Comparison of ENCODE assay signal across 8 cellular contexts in the genomic region with DNA sequence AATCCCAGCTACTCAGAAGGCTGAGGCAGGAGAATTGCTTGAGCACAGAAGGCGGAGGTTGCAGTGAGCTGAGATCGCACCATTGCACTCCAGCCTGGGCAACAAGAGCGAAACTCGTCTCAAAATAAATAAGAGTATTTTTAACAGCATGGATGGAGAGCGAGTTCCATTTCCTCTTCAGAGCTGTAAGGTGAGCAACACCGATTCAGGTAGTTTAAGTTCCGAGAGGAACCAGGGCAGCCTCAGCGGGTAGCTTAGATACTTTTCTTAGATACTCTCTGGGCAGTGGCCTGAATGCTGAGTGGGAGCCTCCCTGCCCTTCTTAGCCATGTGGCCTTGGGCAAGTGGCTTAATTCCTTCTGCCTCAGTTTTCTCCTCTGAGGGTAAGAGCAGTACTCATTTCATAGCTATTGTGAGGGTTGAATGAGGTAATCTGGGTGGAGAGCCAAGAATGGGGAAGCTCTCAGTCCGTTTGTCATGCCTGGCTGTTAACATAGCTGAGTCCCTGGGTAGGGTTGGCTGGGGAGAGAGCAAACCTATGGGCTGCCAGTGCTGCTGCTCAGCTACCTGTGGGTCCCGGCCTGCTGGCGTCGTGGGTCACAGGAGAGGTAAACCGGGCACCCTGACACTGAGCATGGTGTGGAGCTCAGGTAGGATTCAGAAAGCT. TPM values are rescaled to one million over a fixed set of nuclear protein-coding genes. Genes with fewer than 3 reads are reported as not detected.
DNase-seq lines count a peak whose midpoint lies in the region; ATAC-seq, FAIRE-seq and TF ChIP-seq lines count a peak whose summit lies in the region.

No MANE protein-coding gene starts in this region.

- peak overlapping the region; percentile 50 for H3K27ac ChIP-seq in GM12878 (ENCODE audit: control insufficient read depth, insufficient read depth)
- no peak overlapping the region for H3K27ac ChIP-seq in HepG2 (ENCODE audit: extremely low read length, insufficient read depth, low read length)
- H3K27ac ChIP-seq in smooth muscle cell (ENCODE audit: low read depth), result no peak overlapping the region
- H3K27ac ChIP-seq in small intestine (ENCODE audit: low read depth in 1 of 2, low read length in 1 of 2), result no peak overlapping the region

- H3K9me3 ChIP-seq in GM12878 (replicated peaks; ENCODE audit: control insufficient read depth, insufficient read depth, low read length) (no peaks in the 10 kb centered on the region), HepG2 (ENCODE audit: low read length) (no peaks in the 10 kb centered on the region), smooth muscle cell (replicated peaks; ENCODE audit: low read depth) (no peaks in the 10 kb centered on the region), small intestine (ENCODE audit: control insufficient read depth, low read depth) (no peaks in the 10 kb centered on the region)

- peak overlapping the region; percentile 30; the same call in 1 of the 2 replicates for H3K4me3 ChIP-seq in GM12878
- no peak overlapping the region; a peak in 2 of 6 replicates for H3K4me3 ChIP-seq in HepG2 (replicated peaks in 1 of 3; ENCODE audit: insufficient read depth in 1 of 3, low read depth in 2 of 3, low read length in 3 of 3)
- no peak overlapping the region for H3K4me3 ChIP-seq in smooth muscle cell
- no peak overlapping the region for H3K4me3 ChIP-seq in small intestine (ENCODE audit: low read depth in 1 of 2, low read length in 2 of 2)

- peaks cover 0 to 2% (median 0%) of the 10 kb centered on the region in 3 donors for H3K27me3 Mint-ChIP-seq in CD14-positive monocyte (ENCODE audit: low read depth in 3 of 3)
- no peaks in the 10 kb centered on the region for H3K27me3 Mint-ChIP-seq in T-helper 2 cell treated with Interferon-gamma antibody and Interleukin-4, amounts not matched to agents 5 μg/mL and 100 μg/mL, for 36 hours (ENCODE audit: low read depth)

- SMC1A ChIA-PET in GM12878 (lab: Charles Lee; ENCODE audit: uncharacterized antibody, unreplicated experiment), result interaction anchor here (0.8 to 2.0 kb wide), 10 partner anchors 13 to 180 kb away, joined by 3 to 10 read pairs (median 4); no protein-coding TSS in a partner anchor

- H4K20me1 ChIP-seq in GM12878 (ENCODE audit: control insufficient read depth, insufficient read depth) (0 out of 2 replicates have a peak, but pooled peaks cover 3% of the 10 kb centered on the region), HepG2 (ENCODE audit: insufficient read depth, low read length) (peaks cover 59% of the 10 kb centered on the region), smooth muscle cell (ENCODE audit: low read depth) (peaks cover 44% of the 10 kb centered on the region)

- TF ChIP-seq POLR2A in GM12878 (IDR thresholded peaks at IDR 0.05; ENCODE audit: low read depth, low read length) (no peak), HepG2 (IDR thresholded peaks at IDR 0.05; ENCODE audit: insufficient read depth in 1 of 2, low read depth in 2 of 2, low read length in 2 of 2) (no peak)

- H3F3A ChIP-seq in smooth muscle cell (ENCODE audit: low read depth), result no peaks in the 10 kb centered on the region

- DNase-seq in CD14-positive monocyte (ENCODE audit: low spot score) (no peak), HPDE6-E6E7 (ENCODE audit: extremely low spot score) (peak; percentile 71), GM12878 (ENCODE audit: low read depth, low spot score) (no peak), HepG2 (ENCODE audit: low spot score) (no peak), smooth muscle cell (lab: John Stamatoyannopoulos, UW; ENCODE audit: unreplicated experiment) (no peak), small intestine (no peak), GM13977 (ENCODE audit: low spot score) (no peak)
- DNase-seq in T-helper 2 cell treated with Interferon-gamma antibody and Interleukin-4, amounts not matched to agents 5 μg/mL and 100 μg/mL, for 36 hours (ENCODE audit: low spot score), result no peak

- POLR2A ChIA-PET in GM12878 (lab: Charles Lee) (interaction anchor here (1.2 kb wide), 1 partner anchor 133 kb away, joined by 3 read pairs; no protein-coding TSS in a partner anchor), HepG2 (lab: Yijun Ruan, JAX) (no interaction called here)

- RAD21 ChIA-PET in GM12878 (lab: Charles Lee; ENCODE audit: unreplicated experiment), result interaction anchor here (0.9 to 2.0 kb wide), 8 partner anchors 18 to 180 kb away, joined by 3 to 8 read pairs (median 5); no protein-coding TSS in a partner anchor

- peaks cover 27 to 33% of the 10 kb centered on the region in 2 donors for H3K36me3 Mint-ChIP-seq in CD14-positive monocyte
- no peaks in the 10 kb centered on the region for H3K36me3 Mint-ChIP-seq in T-helper 2 cell treated with Interferon-gamma antibody and Interleukin-4, amounts not matched to agents 5 μg/mL and 100 μg/mL, for 36 hours (ENCODE audit: low read depth)

- intact Hi-C loops in CD14-positive monocyte (cut with micrococcal nuclease) (no loop called here), GM12878 (cut with micrococcal nuclease; ENCODE audit: unreplicated experiment) (no loop called here), HepG2 (cut with micrococcal nuclease; ENCODE audit: unreplicated experiment) (loop anchor here (5.0 kb wide), 1 partner anchor 453 kb away; no protein-coding TSS in a partner anchor)

- no peaks in the 10 kb centered on the region for H3K9me3 Mint-ChIP-seq in CD14-positive monocyte
- no peaks in the 10 kb centered on the region for H3K9me3 Mint-ChIP-seq in T-helper 2 cell treated with Interferon-gamma antibody and Interleukin-4, amounts not matched to agents 5 μg/mL and 100 μg/mL, for 36 hours

- no peak overlapping the region for H3K4me3 Mint-ChIP-seq in CD14-positive monocyte
- H3K4me3 Mint-ChIP-seq in T-helper 2 cell treated with Interferon-gamma antibody and Interleukin-4, amounts not matched to agents 5 μg/mL and 100 μg/mL, for 36 hours, result no peak overlapping the region

- peaks cover 49% of the 10 kb centered on the region for H3K4me1 Mint-ChIP-seq in CD14-positive monocyte
- peaks cover 37% of the 10 kb centered on the region for H3K4me1 Mint-ChIP-seq in T-helper 2 cell treated with Interferon-gamma antibody and Interleukin-4, amounts not matched to agents 5 μg/mL and 100 μg/mL, for 36 hours (ENCODE audit: low read depth)

- 44% methylated on average over 13 of the region's 13 CpGs for WGBS in GM12878 (ENCODE audit: insufficient coverage, insufficient replicate concordance, low lambda C conversion rate, missing lambda C conversion rate)
- WGBS in HepG2 (ENCODE audit: low lambda C conversion rate), result 80% methylated on average over 9 of the region's 13 CpGs
- WGBS in smooth muscle cell (ENCODE audit: low lambda C conversion rate), result 87% methylated on average over 13 of the region's 13 CpGs
- 82 to 87% (median 84%) methylated on average over 13 of the region's 13 CpGs for WGBS in small intestine, 3 donors

- in situ Hi-C loops in GM12878 (cut with MboI) (loop anchor here (5.0 kb wide), 1 partner anchor 178 kb away; no protein-coding TSS in a partner anchor), HepG2 (cut with HindIII; ENCODE audit: extremely low pct_ligation_motif_present, low pct_unique_long_range_greater_than_20kb) (no loop called here), GM13977 (cut with MboI; ENCODE audit: low pct_unique_long_range_greater_than_20kb, low sequenced_read_pairs, unreplicated experiment) (no loop called here)

- TF ChIP-seq EP300 in GM12878 (IDR thresholded peaks at IDR 0.05; ENCODE audit: borderline replicate concordance in 1 of 2, control insufficient read depth in 1 of 2, low read depth in 2 of 2, low read length in 2 of 2) (no peak), HepG2 (IDR thresholded peaks at IDR 0.05; ENCODE audit: low read depth in 2 of 2, low read length in 2 of 2) (no peak), HepG2 (CRISPR knock-in tag; IDR thresholded peaks at IDR 0.05; ENCODE audit: borderline replicate concordance) (no peak)

- H3K27me3 ChIP-seq in GM12878 (replicated peaks in 1 of 2; ENCODE audit: control insufficient read depth in 2 of 2, insufficient read depth in 2 of 2, low read length in 1 of 2), result no peaks in the 10 kb centered on the region
- H3K27me3 ChIP-seq in HepG2 (ENCODE audit: control insufficient read depth in 1 of 2, insufficient read depth in 2 of 2, low read length in 2 of 2), result no peaks in the 10 kb centered on the region; a peak in 1 of 5 replicates
- H3K27me3 ChIP-seq in smooth muscle cell (ENCODE audit: low read depth), result no peaks in the 10 kb centered on the region
- no peaks in the 10 kb centered on the region for H3K27me3 ChIP-seq in small intestine (ENCODE audit: control insufficient read depth in 2 of 2, insufficient read depth in 2 of 2, low read length in 2 of 2)

- CTCF ChIA-PET in GM12878 (lab: Yijun Ruan, JAX), result interaction anchor here (0.8 to 1.9 kb wide), 5 partner anchors 9 to 195 kb away, joined by 3 to 7 read pairs (median 4); no protein-coding TSS in a partner anchor
- CTCF ChIA-PET in HepG2 (lab: Yijun Ruan, JAX; ENCODE audit: low intra/inter-chr PET ratio, low total read pairs), result no interaction called here

- no TSS peak for BruUV-seq in GM12878 (replicated peaks; lab: Mats Ljungman, UMichigan)
- BruUV-seq in HepG2 (replicated peaks; lab: Mats Ljungman, UMichigan), result no TSS peak

- peak overlapping the region; percentile 62 for H3K4me2 ChIP-seq in GM12878 (ENCODE audit: control insufficient read depth, insufficient read depth)
- H3K4me2 ChIP-seq in HepG2 (ENCODE audit: low read depth, low read length), result peak overlapping the region; percentile 96
- no peak overlapping the region for H3K4me2 ChIP-seq in smooth muscle cell

- H3K79me2 ChIP-seq in GM12878 (ENCODE audit: control insufficient read depth, insufficient read depth, low read length), result peaks cover 52% of the 10 kb centered on the region
- peaks cover 87% of the 10 kb centered on the region for H3K79me2 ChIP-seq in HepG2 (ENCODE audit: insufficient read depth, low read length)
- peaks cover 39% of the 10 kb centered on the region for H3K79me2 ChIP-seq in smooth muscle cell (ENCODE audit: low read depth)

- H3K36me3 ChIP-seq in GM12878 (ENCODE audit: control insufficient read depth in 2 of 2, insufficient read depth in 2 of 2, low read length in 1 of 2), result peaks cover 0 to 2% of the 10 kb centered on the region in 2 experiments; a peak in 2 of 4 replicates
- H3K36me3 ChIP-seq in HepG2 (replicated peaks in 1 of 2; ENCODE audit: control insufficient read depth in 1 of 2, insufficient read depth in 2 of 2, low read length in 2 of 2), result peaks cover 9 to 36% of the 10 kb centered on the region in 2 experiments
- H3K36me3 ChIP-seq in smooth muscle cell (ENCODE audit: low read depth), result no peaks in the 10 kb centered on the region
- H3K36me3 ChIP-seq in small intestine (ENCODE audit: control insufficient read depth in 2 of 2, insufficient read depth in 2 of 2, low read length in 2 of 2), result peaks cover 0 to 2% of the 10 kb centered on the region in 2 donors

- H3K9ac ChIP-seq in GM12878 (ENCODE audit: control insufficient read depth, insufficient read depth, low read length), result peak overlapping the region; percentile 28
- peak overlapping the region; percentile 19; the same call in 1 of the 2 replicates for H3K9ac ChIP-seq in HepG2 (ENCODE audit: insufficient read depth, low read depth, low read length)
- H3K9ac ChIP-seq in smooth muscle cell (ENCODE audit: low read depth), result no peak overlapping the region

- peak overlapping the region; percentile 28 to 87 (median 79) for H3K27ac Mint-ChIP-seq in CD14-positive monocyte
- H3K27ac Mint-ChIP-seq in T-helper 2 cell treated with Interferon-gamma antibody and Interleukin-4, amounts not matched to agents 5 μg/mL and 100 μg/mL, for 36 hours, result no peak overlapping the region

- no peak for TF ChIP-seq RAD21 in GM12878 (IDR thresholded peaks at IDR 0.05; ENCODE audit: insufficient read depth, low read depth, low read length)
- TF ChIP-seq RAD21 in HepG2 (CRISPR knock-in tag; IDR thresholded peaks at IDR 0.05), result no peak

- H2AFZ ChIP-seq in GM12878 (ENCODE audit: control insufficient read depth, low read depth, low read length) (no peak overlapping the region), HepG2 (ENCODE audit: low read length) (no peak overlapping the region), smooth muscle cell (ENCODE audit: low read depth) (no peak overlapping the region)

- TF ChIP-seq CTCF in CD14-positive monocyte (IDR thresholded peaks at IDR 0.05) (no peak), GM12878 (IDR thresholded peaks at IDR 0.05 in 2 of 3, conservative IDR thresholded peaks at IDR 0.05 in 1 of 3; ENCODE audit: control insufficient read depth in 2 of 3, extremely low read depth in 1 of 3, insufficient read depth in 1 of 3, low read depth in 3 of 3, low read length in 3 of 3) (no peak), HepG2 (CRISPR knock-in tag; IDR thresholded peaks at IDR 0.05) (no peak), smooth muscle cell (IDR thresholded peaks at IDR 0.05; ENCODE audit: borderline replicate concordance, insufficient read depth, poor library complexity, severe bottlenecking) (no peak), GM13977 (IDR thresholded peaks at IDR 0.05; ENCODE audit: extremely low read depth, insufficient read depth, missing control alignments) (no peak)

- peaks cover 18% of the 10 kb centered on the region for H3K4me1 ChIP-seq in GM12878 (ENCODE audit: control insufficient read depth, insufficient read depth, low read length)
- peaks cover 66% of the 10 kb centered on the region for H3K4me1 ChIP-seq in HepG2 (ENCODE audit: insufficient read depth, low read length)
- H3K4me1 ChIP-seq in smooth muscle cell (ENCODE audit: low read depth), result peaks cover 34% of the 10 kb centered on the region
- H3K4me1 ChIP-seq in small intestine (ENCODE audit: control insufficient read depth in 2 of 2, insufficient read depth in 1 of 2, low read depth in 1 of 2, low read length in 1 of 2), result peaks cover 3 to 5% of the 10 kb centered on the region in 2 donors

- peak; percentile 53 for ATAC-seq in GM12878
- no peak for ATAC-seq in HepG2

- FAIRE-seq in GM12878 (lab: Jason Lieb, UNC) (no peak), HepG2 (lab: Jason Lieb, UNC) (no peak), small intestine (lab: Jason Lieb, UNC) (no peak)

RNA-seq across cellular contexts. Expression of a gene that starts 4.1 kb away (rescaled TPM):
- polyA plus RNA-seq in CD14-positive monocyte, result 1 to 10 TPM; 7.2 to 7.6 TPM
- 142 and 148 TPM in 2 replicates for total RNA-seq in GM12878 (2013; cell fraction: nucleolus; rRNA removed)
- total RNA-seq in GM12878 (2014; rRNA removed), result 12.3 and 14.3 TPM in 2 replicates
- 8.4 and 8.9 TPM in 2 replicates for total RNA-seq in GM12878 (2014; rRNA removed; fragmentation: Illumina TruSeq; extraction: Trizol)
- 59.0 and 69.6 TPM in 2 replicates for total RNA-seq in GM12878 (2021)
- 10.8 TPM for polyA plus RNA-seq in GM12878 (2011; ENCODE audit: low read depth)
- polyA plus RNA-seq in GM12878 (2011; rRNA removed), result 5.7 and 5.9 TPM in 2 replicates
- polyA plus RNA-seq in GM12878 (2011; cell fraction: cytosol; rRNA removed), result 9.3 and 11.4 TPM in 2 replicates
- polyA plus RNA-seq in GM12878 (2011; cell fraction: nucleus; rRNA removed), result 86.2 and 125 TPM in 2 replicates
- polyA plus RNA-seq in GM12878 (2012), result 16.6 and 17.2 TPM in 2 replicates
- 17.6 and 21.6 TPM in 2 replicates for polyA plus RNA-seq in GM12878 (2014; fragmentation: Illumina TruSeq; extraction: Trizol)
- 1 to 10 TPM; 1.4 to 2.1 TPM for polyA plus RNA-seq in GM12878 (2014; fragmentation: Nextera tagmentation; extraction: Ambion mirVana)
- polyA plus RNA-seq in GM12878 (2014; rRNA removed), result 21.9 and 31.1 TPM in 2 replicates
- 10 to 100 TPM; 14.5 to 17.2 TPM for polyA plus RNA-seq in GM12878 (2016; fragmentation: Nextera tagmentation; extraction: Ambion mirVana)
- polyA minus RNA-seq in GM12878 (2011; rRNA and poly(A)+ RNA removed), result 21.1 and 21.8 TPM in 2 replicates
- 15.1 and 16.3 TPM in 2 replicates for polyA minus RNA-seq in GM12878 (2011; cell fraction: cytosol; rRNA and poly(A)+ RNA removed)
- polyA minus RNA-seq in GM12878 (2011; cell fraction: nucleus; rRNA and poly(A)+ RNA removed), result 31.6 and 60.1 TPM in 2 replicates
- total RNA-seq in HepG2 (2016; rRNA removed; fragmentation: Illumina TruSeq; extraction: Trizol), result 18.4 and 18.9 TPM in 2 replicates
- 5.5 and 6.6 TPM in 2 replicates for total RNA-seq in HepG2 (2016; cell fraction: cytosol; rRNA removed; fragmentation: Illumina TruSeq; extraction: Trizol; ENCODE audit: low read depth)
- 13.9 and 19.4 TPM in 2 replicates for total RNA-seq in HepG2 (2016; cell fraction: insoluble cytoplasmic fraction; rRNA removed; fragmentation: Illumina TruSeq; extraction: Trizol)
- total RNA-seq in HepG2 (2016; cell fraction: membrane; rRNA removed; fragmentation: Illumina TruSeq; extraction: Trizol), result 12.7 and 14.7 TPM in 2 replicates
- 44.6 and 51.9 TPM in 2 replicates for total RNA-seq in HepG2 (2016; cell fraction: nucleus; rRNA removed; fragmentation: Illumina TruSeq; extraction: Trizol)
- polyA plus RNA-seq in HepG2 (2011; rRNA removed), result 20.1 and 24.0 TPM in 2 replicates
- polyA plus RNA-seq in HepG2 (2011; cell fraction: cytosol; rRNA removed), result 13.1 and 13.2 TPM in 2 replicates
- 168 and 195 TPM in 2 replicates for polyA plus RNA-seq in HepG2 (2011; cell fraction: nucleus; rRNA removed)
- 36.8 and 55.4 TPM in 2 replicates for polyA plus RNA-seq in HepG2 (2012)
- 1.3 and 1.5 TPM in 2 replicates for polyA plus RNA-seq in HepG2 (2016; cell fraction: cytosol; fragmentation: Illumina TruSeq; extraction: Trizol; ENCODE audit: low read depth)
- 12.9 TPM in 2 replicates for polyA plus RNA-seq in HepG2 (2016; cell fraction: insoluble cytoplasmic fraction; fragmentation: Illumina TruSeq; extraction: Trizol; ENCODE audit: low read depth)
- polyA plus RNA-seq in HepG2 (2016; cell fraction: membrane; fragmentation: Illumina TruSeq; extraction: Trizol; ENCODE audit: low read depth), result 3.0 and 3.7 TPM in 2 replicates
- polyA plus RNA-seq in HepG2 (2016; cell fraction: nucleus; fragmentation: Illumina TruSeq; extraction: Trizol; ENCODE audit: insufficient read depth, low read depth), result 72.0 and 87.4 TPM in 2 replicates
- polyA minus RNA-seq in HepG2 (2011; rRNA and poly(A)+ RNA removed; ENCODE audit: low replicate concordance), result 14.4 and 71.9 TPM in 2 replicates
- 42.1 and 46.7 TPM in 2 replicates for polyA minus RNA-seq in HepG2 (2011; cell fraction: cytosol; rRNA and poly(A)+ RNA removed)
- 107 and 137 TPM in 2 replicates for polyA minus RNA-seq in HepG2 (2011; cell fraction: nucleus; rRNA and poly(A)+ RNA removed)
- 6.1 and 7.5 TPM in 2 replicates for total RNA-seq in smooth muscle cell
- 6.5 and 15.2 TPM in 2 replicates for polyA plus RNA-seq in smooth muscle cell
- 10 to 100 TPM in 1 of 3 donors, 1 to 10 TPM in 2; 3.2 to 15.1 (median 4.0) TPM for polyA plus RNA-seq in small intestine
